ENCODE assay signal across 8 cellular contexts in genomic region chr1:222455188-222455879, GRCh38.
DNase-seq lines count a peak whose midpoint lies in the region; ATAC-seq and TF ChIP-seq lines count a peak whose summit lies in the region.

No MANE protein-coding gene starts in this region.

- no peak for TF ChIP-seq POLR2A in erythroblast (IDR thresholded peaks at IDR 0.05; ENCODE audit: low read length)

- no peaks in the 10 kb centered on the region for H3K79me2 ChIP-seq in OCI-LY1 (ENCODE audit: insufficient read depth, low read length)

- peak; percentile 95 for TF ChIP-seq CTCF in OCI-LY1 (IDR thresholded peaks at IDR 0.05; ENCODE audit: low read length)

- peak overlapping the region; percentile 22; the same call in 1 of the 2 replicates for H3K4me2 ChIP-seq in OCI-LY1 (ENCODE audit: low read length)

- H3K9me3 ChIP-seq in OCI-LY1 (ENCODE audit: low read length) = no peaks in the 10 kb centered on the region

- peaks cover 0 to 9% (median 1%) of the 10 kb centered on the region in 5 donors for H3K27me3 Mint-ChIP-seq in naive thymus-derived CD8-positive, alpha-beta T cell

- peaks cover 4% of the 10 kb centered on the region for H3K27me3 ChIP-seq in OCI-LY1 (ENCODE audit: insufficient read depth, low read length)

- H3K27ac Mint-ChIP-seq in naive thymus-derived CD8-positive, alpha-beta T cell = peak overlapping the region in 8 of 10 donors; percentile 15 to 86 (median 22)
- no peak overlapping the region for H3K27ac Mint-ChIP-seq in stimulated activated effector memory CD8-positive, alpha-beta T cell treated with anti-CD3 and anti-CD28 coated beads, Interleukin-12 subunit alpha, Interleukin-12 subunit beta, amount 100 ng/mL, for 72 hours

- H3K36me3 Mint-ChIP-seq in naive thymus-derived CD8-positive, alpha-beta T cell = peaks cover 0 to 12% (median 7%) of the 10 kb centered on the region in 3 donors
- H3K36me3 Mint-ChIP-seq in stimulated activated effector memory CD8-positive, alpha-beta T cell treated with anti-CD3 and anti-CD28 coated beads, Interleukin-12 subunit alpha, Interleukin-12 subunit beta, amount 100 ng/mL, for 72 hours = no peaks in the 10 kb centered on the region

- H3K4me1 Mint-ChIP-seq in naive thymus-derived CD8-positive, alpha-beta T cell = peaks cover 11 to 22% (median 14%) of the 10 kb centered on the region in 4 donors
- peaks cover 9% of the 10 kb centered on the region for H3K4me1 Mint-ChIP-seq in stimulated activated effector memory CD8-positive, alpha-beta T cell treated with anti-CD3 and anti-CD28 coated beads, Interleukin-12 subunit alpha, Interleukin-12 subunit beta, amount 100 ng/mL, for 72 hours

- H3K9me3 Mint-ChIP-seq in naive thymus-derived CD8-positive, alpha-beta T cell = peaks cover 0 to 17% (median 10%) of the 10 kb centered on the region in 9 donors
- H3K9me3 Mint-ChIP-seq in stimulated activated effector memory CD8-positive, alpha-beta T cell treated with anti-CD3 and anti-CD28 coated beads, Interleukin-12 subunit alpha, Interleukin-12 subunit beta, amount 100 ng/mL, for 72 hours = peaks cover 8% of the 10 kb centered on the region

- peak; percentile 85 for DNase-seq in DMS53 (lab: John Stamatoyannopoulos, UW)
- peak in 66 of 76 experiments; percentile 1 to 76 (median 46) for DNase-seq in HUDEP-2 (lab: John Stamatoyannopoulos, UW; ENCODE audit: unreplicated experiment in 76 of 76)
- peak; percentile 89 for DNase-seq in activated CD8-positive, alpha-beta memory T cell treated with anti-CD3 and anti-CD28 coated beads, Interleukin-2, amount 50 U/mL, for 48 hours
- DNase-seq in erythroblast (lab: John Stamatoyannopoulos, UW) = peak; percentile 77 to 90
- peak; percentile 62 to 90 (median 81) for DNase-seq in naive thymus-derived CD8-positive, alpha-beta T cell
- peak; percentile 68 to 84 for DNase-seq in stimulated activated effector memory CD8-positive, alpha-beta T cell treated with anti-CD3 and anti-CD28 coated beads, Interleukin-12 subunit alpha, Interleukin-12 subunit beta, amount 100 ng/mL, for 72 hours (ENCODE audit: low spot score in 2 of 2)

- H3K9me2 ChIP-seq in OCI-LY1 (ENCODE audit: low read depth, low read length) = no peaks in the 10 kb centered on the region

- POLR2A ChIA-PET in naive thymus-derived CD8-positive, alpha-beta T cell (lab: Charles Lee) = interaction anchor here (1.5 to 1.6 kb wide), 2 partner anchors 10 to 35 kb away, joined by 4 to 10 read pairs; no protein-coding TSS in a partner anchor

- no peak overlapping the region for H3K4me3 ChIP-seq in OCI-LY1 (ENCODE audit: low read depth, low read length, poor library complexity, severe bottlenecking)

- H3K9ac ChIP-seq in OCI-LY1 (ENCODE audit: low read length) = no peak overlapping the region; the same call in 1 of the 2 replicates

- H3K4me3 Mint-ChIP-seq in naive thymus-derived CD8-positive, alpha-beta T cell = peak overlapping the region in 8 of 10 donors; percentile 4 to 63 (median 18)
- H3K4me3 Mint-ChIP-seq in stimulated activated effector memory CD8-positive, alpha-beta T cell treated with anti-CD3 and anti-CD28 coated beads, Interleukin-12 subunit alpha, Interleukin-12 subunit beta, amount 100 ng/mL, for 72 hours = no peak overlapping the region

- no peak overlapping the region for H3K27ac ChIP-seq in OCI-LY1 (ENCODE audit: low read depth, low read length, poor library complexity, severe bottlenecking)

- no peaks in the 10 kb centered on the region for H4K20me1 ChIP-seq in OCI-LY1 (ENCODE audit: insufficient read depth, low read length)

- H3F3A ChIP-seq in OCI-LY1 (ENCODE audit: insufficient read depth, low read length) = no peaks in the 10 kb centered on the region

- H3K36me3 ChIP-seq in OCI-LY1 (ENCODE audit: insufficient read depth, low read length) = no peaks in the 10 kb centered on the region; the same call in 1 of the 2 replicates

- H2AFZ ChIP-seq in OCI-LY1 (ENCODE audit: low read length) = no peak overlapping the region

- H3K4me1 ChIP-seq in OCI-LY1 (ENCODE audit: insufficient read depth, low read length, severe bottlenecking) = peaks cover 11% of the 10 kb centered on the region

- peak; percentile 99 for ATAC-seq in GM21528 (IDR thresholded peaks at IDR 0.05; ENCODE audit: low FRiP score, unreplicated experiment)
- peak; percentile 99 to 100 for ATAC-seq in naive thymus-derived CD8-positive, alpha-beta T cell
- peak; percentile 90 for ATAC-seq in stimulated activated effector memory CD8-positive, alpha-beta T cell treated with anti-CD3 and anti-CD28 coated beads, Interleukin-12 subunit alpha, Interleukin-12 subunit beta, amount 100 ng/mL, for 72 hours
